ENCODE assay signal across 16 cellular contexts in the genomic region with DNA sequence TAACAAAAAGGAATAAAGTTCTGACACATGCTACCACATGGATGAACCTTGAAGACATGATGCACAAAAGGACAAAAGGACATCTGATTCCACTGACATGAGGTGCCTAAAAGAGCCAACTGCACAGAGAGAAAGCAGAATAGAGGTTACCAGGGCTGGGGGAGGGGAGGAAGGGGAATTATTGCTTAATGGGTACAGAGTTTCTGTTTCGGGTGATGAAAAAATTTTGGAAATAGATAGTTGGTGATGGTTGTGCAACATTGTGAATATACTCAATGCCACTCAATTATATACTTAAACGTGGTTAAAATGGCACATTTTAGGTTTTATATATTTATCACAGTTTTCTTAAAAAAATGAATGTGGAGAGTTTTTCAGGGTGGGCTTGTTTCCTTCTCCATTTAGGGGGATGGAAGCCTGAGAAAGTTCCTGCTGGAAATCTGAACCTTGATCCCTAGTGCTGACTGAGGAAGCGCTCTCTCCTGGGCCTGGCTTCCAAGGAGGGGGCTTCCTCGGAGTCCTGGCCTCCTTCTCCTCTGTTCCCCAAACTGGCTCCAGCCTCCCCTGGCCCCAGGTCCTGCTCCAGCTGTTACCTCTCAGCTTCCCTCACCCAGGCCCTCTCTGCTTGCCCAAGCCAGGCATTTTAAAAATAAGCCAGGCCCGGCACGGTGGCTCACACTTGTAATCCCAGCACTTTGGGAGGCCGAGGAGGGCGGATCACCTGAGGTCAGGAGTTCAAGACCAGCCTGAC.
DNase-seq lines count a peak whose midpoint lies in the region; ATAC-seq and TF ChIP-seq lines count a peak whose summit lies in the region.
"Had no signal": no experiment of that assay in that cellular context is flagged by ENCODE, and none has a peak within 500 bp of the region (broad histone marks: within the 10 kb centered on the region; RNA-seq: fewer than 3 reads in every experiment).

No MANE protein-coding gene starts in this region.

- peak overlapping the region; percentile 44; the same call in 1 of the 2 replicates for H3K4me2 ChIP-seq in KMS-11
- no peak overlapping the region for H3K4me2 ChIP-seq in Karpas-422 (ENCODE audit: low read depth, low read length, poor library complexity, severe bottlenecking)

- intact Hi-C loops in CD14-positive monocyte (cut with micrococcal nuclease) (no loop called here), right lobe of liver (cut with DNase I) (no loop called here)

- H3K9ac ChIP-seq in KMS-11 (no peak overlapping the region), Karpas-422 (ENCODE audit: low read length) (no peak overlapping the region)
- H3K9ac ChIP-seq: GM23248 had no signal

- no peak for ATAC-seq in T-helper 17 cell
- ATAC-seq in right lobe of liver: peak; percentile 75 to 87 (median 85)
- no peak for ATAC-seq in GM21390 (IDR thresholded peaks at IDR 0.05; ENCODE audit: unreplicated experiment)

- no peak for TF ChIP-seq POLR2A in right lobe of liver (IDR thresholded peaks at IDR 0.05)

- 58% methylated on average over 8 of the region's 8 CpGs for WGBS in right lobe of liver (ENCODE audit: insufficient coverage, low coverage, low lambda C conversion rate, missing lambda C conversion rate)

- H3K27me3 Mint-ChIP-seq in CD14-positive monocyte (ENCODE audit: low read depth in 3 of 3): no peaks in the 10 kb centered on the region
- H3K27me3 Mint-ChIP-seq in T-helper 17 cell: no peaks in the 10 kb centered on the region

- peaks cover 63% of the 10 kb centered on the region for H3K4me1 ChIP-seq in KMS-11 (ENCODE audit: low read depth, poor library complexity, severe bottlenecking)
- H3K4me1 ChIP-seq in right lobe of liver: peaks cover 0 to 20% (median 2%) of the 10 kb centered on the region in 4 donors
- no peaks in the 10 kb centered on the region for H3K4me1 ChIP-seq in Karpas-422 (ENCODE audit: low read length)
- H3K4me1 ChIP-seq: left ventricle myocardium inferior, suprapubic skin had no signal

- peak overlapping the region; percentile 16 for H3K27ac ChIP-seq in KMS-11
- peak overlapping the region in 2 of 3 donors; percentile 69 to 82 for H3K27ac ChIP-seq in right lobe of liver
- H3K27ac ChIP-seq in Karpas-422 (ENCODE audit: low read length): no peak overlapping the region
- H3K27ac ChIP-seq: GM23248, left ventricle myocardium inferior, suprapubic skin had no signal

- no peaks in the 10 kb centered on the region for H3K9me2 ChIP-seq in Karpas-422 (replicated peaks; ENCODE audit: insufficient read depth, low read length)

- H4K20me1 ChIP-seq in KMS-11 (ENCODE audit: insufficient read depth) (no peaks in the 10 kb centered on the region), Karpas-422 (ENCODE audit: insufficient read depth, low read depth, low read length) (no peaks in the 10 kb centered on the region)

- H3K36me3 Mint-ChIP-seq in CD14-positive monocyte: peaks cover 3 to 7% of the 10 kb centered on the region in 2 donors
- H3K36me3 Mint-ChIP-seq in T-helper 17 cell (ENCODE audit: low read depth): peaks cover 2% of the 10 kb centered on the region

- H2AFZ ChIP-seq in KMS-11 (ENCODE audit: low read depth) (no peak overlapping the region), Karpas-422 (ENCODE audit: low read length) (no peak overlapping the region)
- H2AFZ ChIP-seq: GM23248 had no signal

- DNase-seq in CD14-positive monocyte (ENCODE audit: low spot score) (peak; percentile 46), T-helper 17 cell (no peak), right lobe of liver (peak in 2 of 3 donors; percentile 44 to 71), Karpas-422 (no peak), occipital lobe (lab: John Stamatoyannopoulos, UW) (no peak), foreskin melanocyte (no peak)
- DNase-seq: activated CD4-positive, alpha-beta T cell treated with anti-CD3 and anti-CD28 coated beads for 1 hour; activated T-cell treated with anti-CD3 and anti-CD28 coated beads, Interleukin-2, amount 50 U/mL, for 1 hour; amniotic stem cell; GM23248; left ventricle myocardium inferior; MG63; retina had no signal

- H3K4me1 Mint-ChIP-seq in CD14-positive monocyte (peaks cover 70% of the 10 kb centered on the region), T-helper 17 cell (peaks cover 35% of the 10 kb centered on the region)

- H3K4me3 ChIP-seq in KMS-11 (IDR thresholded peaks at IDR 0.05; ENCODE audit: insufficient read depth, low read depth, low read length) (no peak overlapping the region), right lobe of liver (no peak overlapping the region), Karpas-422 (ENCODE audit: low read length) (no peak overlapping the region)
- H3K4me3 ChIP-seq: GM23248, left ventricle myocardium inferior, MG63, suprapubic skin had no signal

- H3K9me3 ChIP-seq in T-helper 17 cell (ENCODE audit: control insufficient read depth, low read length, poor library complexity, severe bottlenecking) (no peaks in the 10 kb centered on the region), right lobe of liver (no peaks in the 10 kb centered on the region), Karpas-422 (ENCODE audit: low read length) (no peaks in the 10 kb centered on the region)
- H3K9me3 ChIP-seq: left ventricle myocardium inferior, MG63, suprapubic skin had no signal

- TF ChIP-seq CTCF in CD14-positive monocyte (IDR thresholded peaks at IDR 0.05) (no peak), KMS-11 (conservative IDR thresholded peaks at IDR 0.05; ENCODE audit: low read depth, low read length) (no peak), right lobe of liver (IDR thresholded peaks at IDR 0.05) (no peak)

- H3K4me3 Mint-ChIP-seq in CD14-positive monocyte (peak overlapping the region; percentile 6 to 30), T-helper 17 cell (no peak overlapping the region)

- peak overlapping the region; percentile 81 to 93 (median 91) for H3K27ac Mint-ChIP-seq in CD14-positive monocyte
- peak overlapping the region; percentile 98 for H3K27ac Mint-ChIP-seq in T-helper 17 cell

- H3K79me2 ChIP-seq in KMS-11 (ENCODE audit: insufficient read depth, low read depth) (no peaks in the 10 kb centered on the region), Karpas-422 (ENCODE audit: low read length) (no peaks in the 10 kb centered on the region)

- no peaks in the 10 kb centered on the region for H3K9me3 Mint-ChIP-seq in CD14-positive monocyte

- H3K36me3 ChIP-seq in KMS-11 (ENCODE audit: insufficient read depth) (no peaks in the 10 kb centered on the region), right lobe of liver (no peaks in the 10 kb centered on the region), Karpas-422 (ENCODE audit: insufficient read depth, low read length) (no peaks in the 10 kb centered on the region)
- H3K36me3 ChIP-seq: left ventricle myocardium inferior, MG63, suprapubic skin had no signal

- no peaks in the 10 kb centered on the region for H3K27me3 ChIP-seq in KMS-11 (ENCODE audit: insufficient read depth, low read depth)
- H3K27me3 ChIP-seq in right lobe of liver: no peaks in the 10 kb centered on the region
- no peaks in the 10 kb centered on the region for H3K27me3 ChIP-seq in Karpas-422 (ENCODE audit: low read length)
- H3K27me3 ChIP-seq: MG63, suprapubic skin had no signal

Comparison
In these comparisons a context has a peak if more than half of its experiments do, and no peak if none do; other contexts are left out.
1. DNase-seq: peak in CD14-positive monocyte (single experiment) and right lobe of liver (2 of 3); none in T-helper 17 cell (0 of 3), Karpas-422 (single experiment), occipital lobe (single experiment) and foreskin melanocyte (single experiment).
2. ATAC-seq: peak in right lobe of liver (4 of 4); none in T-helper 17 cell (single experiment) and GM21390 (single experiment).